In genomic region chr11:88297320-88298263, GRCh38 we compare ENCODE assay signal across 2 cellular contexts.
TF ChIP-seq lines count a peak whose summit lies in the region.

No MANE protein-coding gene starts in this region.

TF ChIP-seq in GM23338, 12 proteins besides CTCF, POLR2A, EP300 and RAD21 (continued from another document):
- TF ChIP-seq ETS1 (IDR thresholded peaks at IDR 0.05) (no peak), NANOG (IDR thresholded peaks at IDR 0.05; ENCODE audit: borderline replicate concordance) (no peak), ZNF114 (CRISPR knock-in tag; IDR thresholded peaks at IDR 0.05) (no peak)

TF ChIP-seq in K562, 482 proteins besides CTCF, POLR2A, EP300 and RAD21 (continued from another document):
- 0 out of 4 replicates have a peak, but pooled peaks of 1 of the 2 experiments have one; percentile 13 for TF ChIP-seq FOXA3 (CRISPR knock-in tag; conservative IDR thresholded peaks at IDR 0.05 in 1 of 2, IDR thresholded peaks at IDR 0.05 in 1 of 2)
- TF ChIP-seq CEBPB (tag; IDR thresholded peaks at IDR 0.05), result peak; percentile 31; the same call in 1 of the 2 replicates
- TF ChIP-seq RCOR1 (IDR thresholded peaks at IDR 0.05; ENCODE audit: borderline replicate concordance in 1 of 2, low read depth in 2 of 2, low read length in 2 of 2), result peak in 1 of 2 experiments; percentile 41; a peak in 1 of 4 replicates
- no peak for TF ChIP-seq CEBPG (CRISPR knock-in tag; IDR thresholded peaks at IDR 0.05)
- TF ChIP-seq CEBPG (tag; conservative IDR thresholded peaks at IDR 0.05 in 1 of 2, IDR thresholded peaks at IDR 0.05 in 1 of 2), result peak in 1 of 2 experiments; percentile 42; a peak in 1 of 4 replicates
- no peak for TF ChIP-seq EHMT2 (IDR thresholded peaks at IDR 0.05)
- no peak for TF ChIP-seq OTX1 (CRISPR knock-in tag; IDR thresholded peaks at IDR 0.05)
TF ChIP-seq in K562: peak in this region for 5.
